Comparison of ENCODE assay signal across 18 cellular contexts in genomic region chr5:149300441-149300840, GRCh38.
"Had no signal": no experiment of that assay in that cellular context is flagged by ENCODE, and none has a peak within 500 bp of the region (broad histone marks: within the 10 kb centered on the region; RNA-seq: fewer than 3 reads in every experiment).

No MANE protein-coding gene starts in this region.

- H3K27ac ChIP-seq: dorsolateral prefrontal cortex, esophagus muscularis mucosa, neutrophil, suprapubic skin, vagina had no signal

- H3K9me3 Mint-ChIP-seq: central memory CD8-positive, alpha-beta T cell; naive B cell; nephron had no signal

- H3K4me3 Mint-ChIP-seq: central memory CD8-positive, alpha-beta T cell; naive B cell; nephron had no signal

- H3K36me3 ChIP-seq: neutrophil, thyroid gland, upper lobe of right lung, vagina had no signal

- H3K27me3 ChIP-seq: esophagus muscularis mucosa, gastroesophageal sphincter, suprapubic skin, thyroid gland, upper lobe of right lung, vagina had no signal

- H3K9me3 ChIP-seq: esophagus muscularis mucosa, gastroesophageal sphincter, neutrophil, suprapubic skin, thyroid gland, upper lobe of right lung, vagina had no signal

- H3K4me3 ChIP-seq: dorsolateral prefrontal cortex, esophagus muscularis mucosa, gastroesophageal sphincter, smooth muscle cell, suprapubic skin, thyroid gland, upper lobe of right lung, vagina had no signal

- H3K36me3 Mint-ChIP-seq: naive B cell had no signal

- DNase-seq: cortex of kidney; dorsolateral prefrontal cortex; effector CD8-positive, alpha-beta T cell; hippocampal formation; mesendoderm; naive B cell; stimulated activated CD4-positive, alpha-beta T cell treated with anti-CD3 and anti-CD28 coated beads, Interleukin-2, amount 100 ng/mL, for 48 hours; stimulated activated naive CD4-positive, alpha-beta T cell treated with Interleukin-2 at 50 U/mL for 16 hours; thyroid gland; upper lobe of right lung had no signal

- H3K27ac Mint-ChIP-seq: nephron had no signal
